16 cellular contexts compared by ENCODE assay signal in the genomic region with DNA sequence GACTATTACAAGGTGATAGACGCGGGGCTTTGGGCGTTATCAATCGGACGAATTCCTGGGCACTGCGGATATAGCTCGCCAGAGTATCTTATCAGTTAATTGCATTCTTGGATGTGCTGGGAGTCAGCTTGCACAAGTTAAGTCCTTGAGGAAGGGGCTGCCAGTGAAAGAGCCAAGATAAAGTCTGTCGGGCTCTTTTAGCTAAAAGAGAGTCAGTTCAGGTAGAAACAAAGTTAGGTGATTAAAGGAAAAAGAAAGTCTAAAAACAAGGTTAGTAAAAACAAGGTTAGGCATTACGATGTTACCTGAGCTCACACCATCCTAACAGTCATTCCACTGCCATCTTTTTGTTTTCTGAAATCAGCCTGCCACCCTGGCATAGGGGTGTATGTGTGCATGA. TPM values are rescaled to one million over a fixed set of nuclear protein-coding genes. Genes with fewer than 3 reads are reported as not detected.
A peak's percentile ranks its signal among the peaks of the same experiment; 100 is the strongest.
DNase-seq lines count a peak whose midpoint lies in the region; ATAC-seq and TF ChIP-seq lines count a peak whose summit lies in the region.
"Had no signal": no experiment of that assay in that cellular context is flagged by ENCODE, and none has a peak within 500 bp of the region (broad histone marks: within the 10 kb centered on the region; RNA-seq: fewer than 3 reads in every experiment).

No MANE protein-coding gene starts in this region.

- H3K27ac ChIP-seq in HEK293 (ENCODE audit: extremely low read depth, low read depth, low read length) (no peak overlapping the region), iPS-18a (ENCODE audit: low read length) (no peak overlapping the region)
- no peak overlapping the region for H3K27ac ChIP-seq in CD4-positive, alpha-beta memory T cell (ENCODE audit: low read depth, low read length)
- H3K27ac ChIP-seq: BLaER1 treated with 17β-estradiol and CSF1 and Interleukin-3, amounts not matched to agents 10 nM and 100 nM; HL-60; SJCRH30 had no signal

- H3K36me3 ChIP-seq in HEK293 (ENCODE audit: control insufficient read depth in 2 of 2, insufficient read depth in 1 of 2, low read length in 2 of 2) = no peaks in the 10 kb centered on the region
- no peaks in the 10 kb centered on the region for H3K36me3 ChIP-seq in iPS-18a (ENCODE audit: control insufficient read depth, low read depth, low read length)
- H3K36me3 ChIP-seq in CD4-positive, alpha-beta memory T cell (ENCODE audit: insufficient read depth, low read length) = no peaks in the 10 kb centered on the region
- H3K36me3 ChIP-seq: BLaER1 treated with 17β-estradiol and CSF1 and Interleukin-3, amounts not matched to agents 10 nM and 100 nM; SJCRH30 had no signal

- H3K9me3 ChIP-seq in HEK293 (ENCODE audit: control insufficient read depth, insufficient read depth, low read depth, low read length) (no peaks in the 10 kb centered on the region), iPS-18a (ENCODE audit: control insufficient read depth, low read depth, low read length) (no peaks in the 10 kb centered on the region)
- H3K9me3 ChIP-seq in CD4-positive, alpha-beta memory T cell (ENCODE audit: control insufficient read depth in 1 of 2, low read length in 2 of 2) = no peaks in the 10 kb centered on the region
- H3K9me3 ChIP-seq: BLaER1 treated with 17β-estradiol and CSF1 and Interleukin-3, amounts not matched to agents 10 nM and 100 nM; SJCRH30 had no signal

- TF ChIP-seq CTCF in HEK293 (tag by site-specific recombination; IDR thresholded peaks at IDR 0.05) (no peak), WTC11 (IDR thresholded peaks at IDR 0.05) (no peak), progenitor cell of endocrine pancreas (IDR thresholded peaks at IDR 0.05; ENCODE audit: unreplicated experiment) (no peak)

- CTCF ChIA-PET in HEK293 (lab: Yijun Ruan, JAX) = no interaction called here
- CTCF ChIA-PET in WTC11 (lab: Charles Lee) = no interaction called here
- CTCF ChIA-PET in CD4-positive, alpha-beta memory T cell (lab: Charles Lee; ENCODE audit: partially characterized antibody) = no interaction called here

- H3K4me1 Mint-ChIP-seq in WTC11 = peaks cover 34% of the 10 kb centered on the region
- peaks cover 20% of the 10 kb centered on the region for H3K4me1 Mint-ChIP-seq in progenitor cell of endocrine pancreas (ENCODE audit: low read depth)
- H3K4me1 Mint-ChIP-seq in CD4-positive, alpha-beta memory T cell = peaks cover 8 to 31% (median 13%) of the 10 kb centered on the region in 4 donors

- H3K4me3 ChIP-seq in HEK293 (ENCODE audit: low read depth, low read length) (no peak overlapping the region), iPS-18a (ENCODE audit: low read length) (peak overlapping the region; percentile 43)
- H3K4me3 ChIP-seq in CD4-positive, alpha-beta memory T cell (ENCODE audit: low read length in 2 of 2) = no peak overlapping the region
- H3K4me3 ChIP-seq: BLaER1 treated with 17β-estradiol and CSF1 and Interleukin-3, amounts not matched to agents 10 nM and 100 nM; SJCRH30 had no signal

- H3K9me3 Mint-ChIP-seq in WTC11 (no peaks in the 10 kb centered on the region), progenitor cell of endocrine pancreas (ENCODE audit: low read depth) (no peaks in the 10 kb centered on the region)
- no peaks in the 10 kb centered on the region for H3K9me3 Mint-ChIP-seq in CD4-positive, alpha-beta memory T cell
- H3K9me3 Mint-ChIP-seq: CD8-positive, alpha-beta memory T cell had no signal

- H3K36me3 Mint-ChIP-seq in WTC11 (no peaks in the 10 kb centered on the region), progenitor cell of endocrine pancreas (ENCODE audit: insufficient read depth) (no peaks in the 10 kb centered on the region)
- no peaks in the 10 kb centered on the region for H3K36me3 Mint-ChIP-seq in CD4-positive, alpha-beta memory T cell
- H3K36me3 Mint-ChIP-seq: CD8-positive, alpha-beta memory T cell had no signal

- peak overlapping the region; percentile 32; the same call in 1 of the 2 replicates for H3K27ac Mint-ChIP-seq in WTC11
- peak overlapping the region; percentile 80 for H3K27ac Mint-ChIP-seq in progenitor cell of endocrine pancreas
- H3K27ac Mint-ChIP-seq in CD4-positive, alpha-beta memory T cell = peak overlapping the region in 1 of 7 donors; percentile 15
- H3K27ac Mint-ChIP-seq: CD8-positive, alpha-beta memory T cell had no signal

- ATAC-seq in WTC11 (no peak), HG02970 (IDR thresholded peaks at IDR 0.05; ENCODE audit: low FRiP score, unreplicated experiment) (no peak)
- ATAC-seq: Panc1 had no signal

- no peak overlapping the region for H3K9ac ChIP-seq in iPS-18a (ENCODE audit: low read length)
- H3K9ac ChIP-seq: BLaER1 treated with 17β-estradiol and CSF1 and Interleukin-3, amounts not matched to agents 10 nM and 100 nM had no signal

- peak overlapping the region; percentile 33 for H3K4me3 Mint-ChIP-seq in WTC11
- no peak overlapping the region for H3K4me3 Mint-ChIP-seq in progenitor cell of endocrine pancreas (ENCODE audit: low read depth)
- no peak overlapping the region for H3K4me3 Mint-ChIP-seq in CD4-positive, alpha-beta memory T cell
- H3K4me3 Mint-ChIP-seq: CD8-positive, alpha-beta memory T cell had no signal

- DNase-seq in WTC11 (ENCODE audit: low spot score) = no peak
- no peak for DNase-seq in progenitor cell of endocrine pancreas (ENCODE audit: low spot score, unreplicated experiment)
- no peak for DNase-seq in CD4-positive, alpha-beta memory T cell
- no peak for DNase-seq in GF-D8 (lab: John Stamatoyannopoulos, UW)
- DNase-seq: CD8-positive, alpha-beta memory T cell; NCI-H1092 treated with DMSO at 0.1 percent for 48 hours; NCI-H187; NCI-H2227 treated with DMSO at 0.1 percent for 48 hours; NCI-H524; SJCRH30 had no signal

- H3K27me3 ChIP-seq in iPS-18a (ENCODE audit: control insufficient read depth, insufficient read depth, low read length) = peaks cover 26% of the 10 kb centered on the region
- no peaks in the 10 kb centered on the region for H3K27me3 ChIP-seq in CD4-positive, alpha-beta memory T cell (ENCODE audit: insufficient read depth, low read length)
- H3K27me3 ChIP-seq: SJCRH30 had no signal

- H3K4me1 ChIP-seq in HEK293 (ENCODE audit: control insufficient read depth, insufficient read depth, low read length) (no peaks in the 10 kb centered on the region), iPS-18a (ENCODE audit: control insufficient read depth, low read depth, low read length) (peaks cover 27% of the 10 kb centered on the region)
- H3K4me1 ChIP-seq in CD4-positive, alpha-beta memory T cell (ENCODE audit: insufficient read depth, low read length) = peaks cover 20% of the 10 kb centered on the region

- intact Hi-C loops in CD4-positive, alpha-beta memory T cell (cut with micrococcal nuclease) = no loop called here

- POLR2A ChIA-PET in HEK293 (lab: Yijun Ruan, JAX) = no interaction called here
- POLR2A ChIA-PET in WTC11 (lab: Charles Lee) = no interaction called here
- POLR2A ChIA-PET in CD4-positive, alpha-beta memory T cell (lab: Charles Lee; ENCODE audit: partially characterized antibody) = no interaction called here

- H3K27me3 Mint-ChIP-seq in WTC11 (ENCODE audit: low read depth) (peaks cover 66% of the 10 kb centered on the region), progenitor cell of endocrine pancreas (peaks cover 34% of the 10 kb centered on the region)
- peaks cover 0 to 3% of the 10 kb centered on the region in 2 donors for H3K27me3 Mint-ChIP-seq in CD4-positive, alpha-beta memory T cell

TF ChIP-seq in HEK293, 187 proteins besides CTCF, POLR2A, EP300 and RAD21:
- TF ChIP-seq ZIC2 (tag by site-specific recombination; IDR thresholded peaks at IDR 0.05) (no peak), ZBTB17 (tag by site-specific recombination; IDR thresholded peaks at IDR 0.05) (0 out of 2 replicates have a peak, but pooled peaks have one; percentile 28)

TF ChIP-seq in WTC11, 78 proteins besides CTCF, POLR2A, EP300 and RAD21 (continues in another document):
- TF ChIP-seq, protein P1, sequence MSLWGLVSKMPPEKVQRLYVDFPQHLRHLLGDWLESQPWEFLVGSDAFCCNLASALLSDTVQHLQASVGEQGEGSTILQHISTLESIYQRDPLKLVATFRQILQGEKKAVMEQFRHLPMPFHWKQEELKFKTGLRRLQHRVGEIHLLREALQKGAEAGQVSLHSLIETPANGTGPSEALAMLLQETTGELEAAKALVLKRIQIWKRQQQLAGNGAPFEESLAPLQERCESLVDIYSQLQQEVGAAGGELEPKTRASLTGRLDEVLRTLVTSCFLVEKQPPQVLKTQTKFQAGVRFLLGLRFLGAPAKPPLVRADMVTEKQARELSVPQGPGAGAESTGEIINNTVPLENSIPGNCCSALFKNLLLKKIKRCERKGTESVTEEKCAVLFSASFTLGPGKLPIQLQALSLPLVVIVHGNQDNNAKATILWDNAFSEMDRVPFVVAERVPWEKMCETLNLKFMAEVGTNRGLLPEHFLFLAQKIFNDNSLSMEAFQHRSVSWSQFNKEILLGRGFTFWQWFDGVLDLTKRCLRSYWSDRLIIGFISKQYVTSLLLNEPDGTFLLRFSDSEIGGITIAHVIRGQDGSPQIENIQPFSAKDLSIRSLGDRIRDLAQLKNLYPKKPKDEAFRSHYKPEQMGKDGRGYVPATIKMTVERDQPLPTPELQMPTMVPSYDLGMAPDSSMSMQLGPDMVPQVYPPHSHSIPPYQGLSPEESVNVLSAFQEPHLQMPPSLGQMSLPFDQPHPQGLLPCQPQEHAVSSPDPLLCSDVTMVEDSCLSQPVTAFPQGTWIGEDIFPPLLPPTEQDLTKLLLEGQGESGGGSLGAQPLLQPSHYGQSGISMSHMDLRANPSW (CRISPR knock-in tag; conservative IDR thresholded peaks at IDR 0.05; ENCODE audit: low read depth) = no peak
- TF ChIP-seq SP1 (CRISPR knock-in tag; conservative IDR thresholded peaks at IDR 0.05) (no peak), RORB (CRISPR knock-in tag; IDR thresholded peaks at IDR 0.05) (no peak), CREB1 (CRISPR knock-in tag; IDR thresholded peaks at IDR 0.05) (no peak), FOXP4 (CRISPR knock-in tag; IDR thresholded peaks at IDR 0.05) (no peak)

RNA-seq across cellular contexts. Expression of gene MCF2L2, which starts 6.1 kb away (rescaled TPM):
- total RNA-seq in WTC11 (2021) = 7.3 to 9.0 TPM (median 7.5 TPM) in 3 replicates
- 0.43 and 0.71 TPM in 2 replicates for total RNA-seq in progenitor cell of endocrine pancreas
- 1 to 10 TPM; 6.5 to 7.3 TPM for total RNA-seq in CD4-positive, alpha-beta memory T cell
- 1 to 10 TPM in 1 of 2 donors, under 1 TPM in 1; 0.37 to 3.7 TPM for polyA plus RNA-seq in CD4-positive, alpha-beta memory T cell
